Comparison of ENCODE assay signal across 15 cellular contexts in genomic region chr10:86218160-86218559, GRCh38.
DNase-seq lines count a peak whose midpoint lies in the region; TF ChIP-seq lines count a peak whose summit lies in the region.
"Had no signal": no experiment of that assay in that cellular context is flagged by ENCODE, and none has a peak within 500 bp of the region (broad histone marks: within the 10 kb centered on the region; RNA-seq: fewer than 3 reads in every experiment).

No MANE protein-coding gene starts in this region.

- no peak overlapping the region for H3K4me2 ChIP-seq in osteoblast (ENCODE audit: insufficient read depth, low read length)

- TF ChIP-seq POLR2A in erythroblast (IDR thresholded peaks at IDR 0.05; ENCODE audit: low read length), result no peak

- no peaks in the 10 kb centered on the region for H3K36me3 Mint-ChIP-seq in activated naive CD8-positive, alpha-beta T cell treated with anti-CD3 and anti-CD28 coated beads for 36 hours
- H3K36me3 Mint-ChIP-seq in Caco-2 (ENCODE audit: insufficient read depth, unreplicated experiment), result no peaks in the 10 kb centered on the region
- H3K36me3 Mint-ChIP-seq: CD8-positive, alpha-beta memory T cell had no signal

- no peaks in the 10 kb centered on the region for H4K20me1 ChIP-seq in osteoblast (ENCODE audit: insufficient read depth, low read length)

- no peaks in the 10 kb centered on the region for H3K27me3 Mint-ChIP-seq in activated naive CD8-positive, alpha-beta T cell treated with anti-CD3 and anti-CD28 coated beads for 36 hours
- H3K27me3 Mint-ChIP-seq in Caco-2 (ENCODE audit: insufficient read depth, unreplicated experiment), result peaks cover 15% of the 10 kb centered on the region

- H3K36me3 ChIP-seq in osteoblast (ENCODE audit: insufficient read depth, low read length) (no peaks in the 10 kb centered on the region), Caco-2 (ENCODE audit: control insufficient read depth, insufficient read depth, low read length) (no peaks in the 10 kb centered on the region)

- no peak overlapping the region for H3K4me3 Mint-ChIP-seq in activated naive CD8-positive, alpha-beta T cell treated with anti-CD3 and anti-CD28 coated beads for 36 hours
- H3K4me3 Mint-ChIP-seq in Caco-2 (ENCODE audit: unreplicated experiment), result no peak overlapping the region
- H3K4me3 Mint-ChIP-seq: CD8-positive, alpha-beta memory T cell had no signal

- no peak overlapping the region for H3K27ac ChIP-seq in osteoblast (ENCODE audit: low read depth, low read length)
- H3K27ac ChIP-seq: SK-N-MC had no signal

- intact Hi-C loops in Caco-2 (cut with micrococcal nuclease; ENCODE audit: unreplicated experiment), result no loop called here

- no peaks in the 10 kb centered on the region for H3K4me1 Mint-ChIP-seq in activated naive CD8-positive, alpha-beta T cell treated with anti-CD3 and anti-CD28 coated beads for 36 hours
- no peaks in the 10 kb centered on the region for H3K4me1 Mint-ChIP-seq in Caco-2 (ENCODE audit: low read depth, unreplicated experiment)
- H3K4me1 Mint-ChIP-seq: CD8-positive, alpha-beta memory T cell had no signal

- CTCF ChIA-PET in Caco-2 (lab: Charles Lee), result no interaction called here

- TF ChIP-seq CTCF in osteoblast (IDR thresholded peaks at IDR 0.05; ENCODE audit: extremely low read depth, low read depth, low read length) (no peak), Caco-2 (IDR thresholded peaks at IDR 0.05; ENCODE audit: insufficient read depth in 1 of 2, low read depth in 1 of 2, low read length in 1 of 2, severe bottlenecking in 1 of 2, unreplicated experiment in 1 of 2) (no peak)

- H3K9me3 Mint-ChIP-seq in activated naive CD8-positive, alpha-beta T cell treated with anti-CD3 and anti-CD28 coated beads for 36 hours, result no peaks in the 10 kb centered on the region
- H3K9me3 Mint-ChIP-seq in Caco-2 (ENCODE audit: unreplicated experiment), result no peaks in the 10 kb centered on the region
- H3K9me3 Mint-ChIP-seq: CD8-positive, alpha-beta memory T cell had no signal

- H3K4me3 ChIP-seq in osteoblast (ENCODE audit: insufficient read depth, low read length) (no peak overlapping the region), Caco-2 (ENCODE audit: low read depth, low read length) (no peak overlapping the region)
- H3K4me3 ChIP-seq: SK-N-MC had no signal

- no TSS peak for BruUV-seq in Caco-2 (replicated peaks; lab: Mats Ljungman, UMichigan)

- DNase-seq in DMS79 treated with DMSO at 0.1 percent for 48 hours (lab: John Stamatoyannopoulos, UW) (peak; percentile 16), HT1080 (ENCODE audit: low read depth) (peak; percentile 15), NCI-H446 (lab: John Stamatoyannopoulos, UW) (peak; percentile 66 to 79), osteoblast (ENCODE audit: insufficient read length, low spot score, missing footprints) (peak; percentile 49), Caco-2 (no peak), erythroblast (lab: John Stamatoyannopoulos, UW) (no peak)
- no peak for DNase-seq in activated naive CD8-positive, alpha-beta T cell treated with anti-CD3 and anti-CD28 coated beads for 36 hours
- DNase-seq: ACHN; CD8-positive, alpha-beta memory T cell; GF-D8; KBM-7; NCI-H1436; NCI-H526 treated with DMSO at 0.1 percent for 48 hours; NK-92 treated with Interleukin-12 subunit alpha and Interleukin-12 subunit beta, amount 100 ng/mL, for 24 hours had no signal

- H3K9me3 ChIP-seq in osteoblast (ENCODE audit: low read depth, low read length), result no peaks in the 10 kb centered on the region
- no peaks in the 10 kb centered on the region for H3K9me3 ChIP-seq in Caco-2

- POLR2A ChIA-PET in Caco-2 (lab: Charles Lee), result no interaction called here

- H3K27me3 ChIP-seq in osteoblast (ENCODE audit: insufficient read depth, low read length) (no peaks in the 10 kb centered on the region), Caco-2 (replicated peaks; ENCODE audit: control insufficient read depth, insufficient read depth, low read length) (no peaks in the 10 kb centered on the region)

- H2AFZ ChIP-seq in osteoblast (ENCODE audit: low read length), result no peak overlapping the region

- H3K79me2 ChIP-seq in osteoblast (ENCODE audit: insufficient read depth, low read length), result no peaks in the 10 kb centered on the region

- no peak overlapping the region for H3K27ac Mint-ChIP-seq in activated naive CD8-positive, alpha-beta T cell treated with anti-CD3 and anti-CD28 coated beads for 36 hours
- H3K27ac Mint-ChIP-seq in Caco-2 (ENCODE audit: unreplicated experiment), result no peak overlapping the region

- H3K4me1 ChIP-seq in osteoblast (ENCODE audit: insufficient read depth, low read length) (no peaks in the 10 kb centered on the region), Caco-2 (no peaks in the 10 kb centered on the region)

Comparison
In these comparisons a context has a peak if more than half of its experiments do, and no peak if none do; other contexts are left out.
1. DNase-seq: peak in DMS79 treated with DMSO at 0.1 percent for 48 hours (single experiment), HT1080 (single experiment), NCI-H446 (2 of 2) and osteoblast (single experiment); none in activated naive CD8-positive, alpha-beta T cell treated with anti-CD3 and anti-CD28 coated beads for 36 hours (single experiment), Caco-2 (0 of 2) and erythroblast (0 of 2).